Comparison of ENCODE assay signal across 8 cellular contexts in genomic region chr1:214584805-214585766, GRCh38. TPM values are rescaled to one million over a fixed set of nuclear protein-coding genes. Genes with fewer than 3 reads are reported as not detected.
DNase-seq lines count a peak whose midpoint lies in the region; ATAC-seq, FAIRE-seq and TF ChIP-seq lines count a peak whose summit lies in the region.

No MANE protein-coding gene starts in this region.

- no peak for FAIRE-seq in GM12891 (lab: Jason Lieb, UNC)

- no peak overlapping the region for H3K4me3 ChIP-seq in kidney epithelial cell (ENCODE audit: low read depth, low read length)
- H3K4me3 ChIP-seq in vagina: no peak overlapping the region

- DNase-seq in NCI-H510A treated with DMSO at 0.1 percent for 48 hours (lab: John Stamatoyannopoulos, UW) (peak; percentile 15), NCI-H510A (lab: John Stamatoyannopoulos, UW) (no peak), NCI-H2081 treated with DMSO at 0.1 percent for 48 hours (lab: John Stamatoyannopoulos, UW) (peak; percentile 25), amniotic epithelial cell (ENCODE audit: low read depth) (peak; percentile 72), kidney epithelial cell (ENCODE audit: low read depth) (no peak), vagina (ENCODE audit: extremely low spot score in 2 of 2) (no peak), GM12891 (ENCODE audit: insufficient read length, low spot score) (no peak)

- no peaks in the 10 kb centered on the region for H3K27me3 ChIP-seq in kidney epithelial cell (ENCODE audit: control insufficient read depth, insufficient read depth, low read length)
- no peaks in the 10 kb centered on the region for H3K27me3 ChIP-seq in vagina

- intact Hi-C loops in vagina (cut with DNase I): loop anchor here (5.0 kb wide), 1 partner anchor 253 kb away; no protein-coding TSS in a partner anchor

- ATAC-seq in HG02588 (IDR thresholded peaks at IDR 0.05; ENCODE audit: unreplicated experiment): peak; percentile 84

- H3K4me1 ChIP-seq in vagina: peaks cover 17% of the 10 kb centered on the region

- no peak overlapping the region for H3K27ac ChIP-seq in vagina

- no peak for TF ChIP-seq POLR2A in vagina (IDR thresholded peaks at IDR 0.05)
- TF ChIP-seq POLR2A in GM12891 (IDR thresholded peaks at IDR 0.05; ENCODE audit: low read depth, low read length): no peak

- no peaks in the 10 kb centered on the region for H3K36me3 ChIP-seq in kidney epithelial cell (ENCODE audit: control insufficient read depth, insufficient read depth, low read length)
- H3K36me3 ChIP-seq in vagina: no peaks in the 10 kb centered on the region

- TF ChIP-seq CTCF in kidney epithelial cell (IDR thresholded peaks at IDR 0.05; ENCODE audit: insufficient read depth, low read length, poor library complexity, severe bottlenecking) (peak; percentile 80), vagina (IDR thresholded peaks at IDR 0.05) (peak; percentile 27 to 64 (median 37))

- H3K9me3 ChIP-seq in vagina: no peaks in the 10 kb centered on the region

TF ChIP-seq in GM12891, 5 proteins besides CTCF, POLR2A, EP300 and RAD21:
- TF ChIP-seq POLR2AphosphoS5 (IDR thresholded peaks at IDR 0.05; ENCODE audit: low read depth, low read length) (no peak), PAX5 (IDR thresholded peaks at IDR 0.05; ENCODE audit: insufficient read depth, low read length, severe bottlenecking) (no peak), SPI1 (IDR thresholded peaks at IDR 0.05; ENCODE audit: low read depth, low read length) (no peak), TAF1 (IDR thresholded peaks at IDR 0.05; ENCODE audit: low read depth, low read length) (no peak), POU2F2 (IDR thresholded peaks at IDR 0.05; ENCODE audit: low read depth, low read length) (no peak)

RNA-seq across cellular contexts. Expression of gene CENPF, which starts 17.9 kb away (rescaled TPM):
- 20.2 and 20.6 TPM in 2 replicates for total RNA-seq in kidney epithelial cell
- 6.4 TPM for total RNA-seq in vagina
- polyA plus RNA-seq in GM12891 (2012; ENCODE audit: low read depth, missing spikeins): 34.5 TPM

RNA-seq across cellular contexts. Expression of gene PTPN14, which starts 33.7 kb away (rescaled TPM):
- total RNA-seq in kidney epithelial cell (30.7 and 37.4 TPM in 2 replicates), vagina (24.3 TPM)
- polyA plus RNA-seq in GM12891 (2012; ENCODE audit: low read depth, missing spikeins): 0.33 TPM

Comparison
In these comparisons a context has a peak if more than half of its experiments do, and no peak if none do; other contexts are left out.
1. DNase-seq: peak in NCI-H510A treated with DMSO at 0.1 percent for 48 hours (single experiment), NCI-H2081 treated with DMSO at 0.1 percent for 48 hours (single experiment) and amniotic epithelial cell (single experiment); none in NCI-H510A (single experiment), kidney epithelial cell (single experiment), vagina (0 of 2) and GM12891 (single experiment).